In genomic region chr2:152525277-152525838, GRCh38 we compare ENCODE assay signal across 12 cellular contexts.
DNase-seq lines count a peak whose midpoint lies in the region; ATAC-seq, FAIRE-seq and TF ChIP-seq lines count a peak whose summit lies in the region.
"Had no signal": no experiment of that assay in that cellular context is flagged by ENCODE, and none has a peak within 500 bp of the region (broad histone marks: within the 10 kb centered on the region; RNA-seq: fewer than 3 reads in every experiment).

No MANE protein-coding gene starts in this region.

- no peaks in the 10 kb centered on the region for H3K27me3 ChIP-seq in HepG2 (ENCODE audit: control insufficient read depth in 1 of 2, insufficient read depth in 2 of 2, low read length in 2 of 2)

- H3K36me3 ChIP-seq in HepG2 (replicated peaks in 1 of 2; ENCODE audit: control insufficient read depth in 1 of 2, insufficient read depth in 2 of 2, low read length in 2 of 2), result peaks cover 5 to 13% of the 10 kb centered on the region in 2 experiments; a peak in 4 of 5 replicates

- CTCF ChIA-PET in HepG2 (lab: Yijun Ruan, JAX; ENCODE audit: low intra/inter-chr PET ratio, low total read pairs), result no interaction called here
- CTCF ChIA-PET in activated CD4-positive, alpha-beta T cell treated with anti-CD3 and anti-CD28 coated beads for 36 hours (lab: Charles Lee), result interaction anchor here (0.6 to 0.9 kb wide), 2 partner anchors 12 to 401 kb away, joined by 3 read pairs; no protein-coding TSS in a partner anchor

- 98% methylated on average over 6 of the region's 6 CpGs for WGBS in HepG2 (ENCODE audit: low lambda C conversion rate)

- H3K79me2 ChIP-seq in HepG2 (ENCODE audit: insufficient read depth, low read length), result peaks cover 27% of the 10 kb centered on the region
- H3K79me2 ChIP-seq: parathyroid adenoma had no signal

- H3K4me1 Mint-ChIP-seq in chondrocyte (ENCODE audit: low read depth), result peaks cover 51% of the 10 kb centered on the region
- no peaks in the 10 kb centered on the region for H3K4me1 Mint-ChIP-seq in activated CD4-positive, alpha-beta T cell treated with anti-CD3 and anti-CD28 coated beads for 36 hours
- H3K4me1 Mint-ChIP-seq: CD8-positive, alpha-beta memory T cell had no signal

- peak; percentile 64 for ATAC-seq in HepG2
- ATAC-seq in HG02588 (IDR thresholded peaks at IDR 0.05; ENCODE audit: unreplicated experiment), result no peak
- no peak for ATAC-seq in activated CD4-positive, alpha-beta T cell treated with anti-CD3 and anti-CD28 coated beads for 36 hours
- ATAC-seq: activated CD8-positive, alpha-beta memory T cell treated with anti-CD3 and anti-CD28 coated beads, Interleukin-2, amount 10 ng/mL, durations not matched to agents 7 days and 5 days had no signal

- H2AFZ ChIP-seq in HepG2 (ENCODE audit: low read length), result no peak overlapping the region
- H2AFZ ChIP-seq: parathyroid adenoma had no signal

- intact Hi-C loops in HepG2 (cut with micrococcal nuclease; ENCODE audit: unreplicated experiment), result no loop called here
- intact Hi-C loops in activated CD4-positive, alpha-beta T cell treated with anti-CD3 and anti-CD28 coated beads for 36 hours (cut with DNase I, micrococcal nuclease), result no loop called here

- H3K27ac ChIP-seq in HepG2 (ENCODE audit: extremely low read length, insufficient read depth, low read length), result no peak overlapping the region
- H3K27ac ChIP-seq: parathyroid adenoma had no signal

- peak overlapping the region; percentile 70 for H3K27ac Mint-ChIP-seq in chondrocyte (ENCODE audit: unreplicated experiment)
- no peak overlapping the region for H3K27ac Mint-ChIP-seq in activated CD4-positive, alpha-beta T cell treated with anti-CD3 and anti-CD28 coated beads for 36 hours
- H3K27ac Mint-ChIP-seq: activated CD8-positive, alpha-beta memory T cell treated with anti-CD3 and anti-CD28 coated beads, Interleukin-2, amount 10 ng/mL, durations not matched to agents 7 days and 5 days; CD8-positive, alpha-beta memory T cell had no signal

- no peak for FAIRE-seq in HepG2 (lab: Jason Lieb, UNC)
- FAIRE-seq: endometrium had no signal

- no peaks in the 10 kb centered on the region for H3K36me3 Mint-ChIP-seq in chondrocyte (ENCODE audit: low read depth)
- no peaks in the 10 kb centered on the region for H3K36me3 Mint-ChIP-seq in activated CD4-positive, alpha-beta T cell treated with anti-CD3 and anti-CD28 coated beads for 36 hours (ENCODE audit: low read depth)
- H3K36me3 Mint-ChIP-seq: activated CD8-positive, alpha-beta memory T cell treated with anti-CD3 and anti-CD28 coated beads, Interleukin-2, amount 10 ng/mL, durations not matched to agents 7 days and 5 days; CD8-positive, alpha-beta memory T cell had no signal

- H3K4me2 ChIP-seq in HepG2 (ENCODE audit: low read depth, low read length), result no peak overlapping the region

- H3K27me3 Mint-ChIP-seq in chondrocyte (ENCODE audit: low read depth), result no peaks in the 10 kb centered on the region
- H3K27me3 Mint-ChIP-seq in activated CD4-positive, alpha-beta T cell treated with anti-CD3 and anti-CD28 coated beads for 36 hours, result peaks cover 4% of the 10 kb centered on the region

- no peak overlapping the region for H3K4me3 Mint-ChIP-seq in chondrocyte (ENCODE audit: unreplicated experiment)
- H3K4me3 Mint-ChIP-seq in activated CD4-positive, alpha-beta T cell treated with anti-CD3 and anti-CD28 coated beads for 36 hours, result no peak overlapping the region
- H3K4me3 Mint-ChIP-seq: activated CD8-positive, alpha-beta memory T cell treated with anti-CD3 and anti-CD28 coated beads, Interleukin-2, amount 10 ng/mL, durations not matched to agents 7 days and 5 days; CD8-positive, alpha-beta memory T cell had no signal

- H3K9me3 Mint-ChIP-seq in chondrocyte (ENCODE audit: low read depth), result no peaks in the 10 kb centered on the region
- no peaks in the 10 kb centered on the region for H3K9me3 Mint-ChIP-seq in activated CD4-positive, alpha-beta T cell treated with anti-CD3 and anti-CD28 coated beads for 36 hours (ENCODE audit: low read depth)
- H3K9me3 Mint-ChIP-seq: CD8-positive, alpha-beta memory T cell had no signal

- no peak overlapping the region for H3K4me3 ChIP-seq in HepG2 (replicated peaks in 1 of 3; ENCODE audit: insufficient read depth in 1 of 3, low read depth in 2 of 3, low read length in 3 of 3)

- no peak for TF ChIP-seq RAD21 in HepG2 (CRISPR knock-in tag; IDR thresholded peaks at IDR 0.05)

- peaks cover 11% of the 10 kb centered on the region for H3K4me1 ChIP-seq in HepG2 (ENCODE audit: insufficient read depth, low read length)

- POLR2A ChIA-PET in HepG2 (lab: Yijun Ruan, JAX), result no interaction called here
- POLR2A ChIA-PET in activated CD4-positive, alpha-beta T cell treated with anti-CD3 and anti-CD28 coated beads for 36 hours (lab: Charles Lee), result no interaction called here

- TF ChIP-seq POLR2A in HepG2 (IDR thresholded peaks at IDR 0.05; ENCODE audit: insufficient read depth in 1 of 2, low read depth in 2 of 2, low read length in 2 of 2), result no peak

- TF ChIP-seq EP300 in HepG2 (IDR thresholded peaks at IDR 0.05; ENCODE audit: low read depth in 2 of 2, low read length in 2 of 2) (no peak), HepG2 (CRISPR knock-in tag; IDR thresholded peaks at IDR 0.05; ENCODE audit: borderline replicate concordance) (no peak)

- H3K9ac ChIP-seq in HepG2 (ENCODE audit: insufficient read depth, low read depth, low read length), result no peak overlapping the region
- H3K9ac ChIP-seq: parathyroid adenoma had no signal

- no TSS peak for BruUV-seq in HepG2 (replicated peaks; lab: Mats Ljungman, UMichigan)

- DNase-seq in ACHN (peak; percentile 81), LoVo (ENCODE audit: low spot score) (peak; percentile 48), chondrocyte (ENCODE audit: low spot score) (no peak), HepG2 (ENCODE audit: low spot score) (peak; percentile 27), epidermal melanocyte (ENCODE audit: insufficient read length, low spot score) (no peak)
- no peak for DNase-seq in stimulated activated CD4-positive, alpha-beta T cell treated with anti-CD3 and anti-CD28 coated beads, Interleukin-4, amount 100 ng/mL, for 24 hours
- no peak for DNase-seq in activated CD4-positive, alpha-beta T cell treated with anti-CD3 and anti-CD28 coated beads for 36 hours
- DNase-seq: activated CD8-positive, alpha-beta memory T cell treated with anti-CD3 and anti-CD28 coated beads, Interleukin-2, amount 10 ng/mL, durations not matched to agents 7 days and 5 days; CD8-positive, alpha-beta memory T cell had no signal

- in situ Hi-C loops in ACHN (cut with HindIII; ENCODE audit: low pct_ligation_motif_present, low pct_unique_long_range_greater_than_20kb, low sequenced_read_pairs) (no loop called here), HepG2 (cut with HindIII; ENCODE audit: extremely low pct_ligation_motif_present, low pct_unique_long_range_greater_than_20kb) (no loop called here)

- H3K9me3 ChIP-seq in HepG2 (ENCODE audit: low read length), result no peaks in the 10 kb centered on the region

- no peak for TF ChIP-seq CTCF in chondrocyte (IDR thresholded peaks at IDR 0.05)
- TF ChIP-seq CTCF in HepG2 (CRISPR knock-in tag; IDR thresholded peaks at IDR 0.05), result no peak

- H4K20me1 ChIP-seq in HepG2 (ENCODE audit: insufficient read depth, low read length), result no peaks in the 10 kb centered on the region

TF ChIP-seq in HepG2, 621 proteins besides CTCF, POLR2A, EP300 and RAD21:
- TF ChIP-seq FOXO1 (CRISPR knock-in tag; IDR thresholded peaks at IDR 0.05), result no peak
- TF ChIP-seq ZNF644 (CRISPR knock-in tag; IDR thresholded peaks at IDR 0.05; ENCODE audit: low read depth), result 0 out of 2 replicates have a peak, but pooled peaks have one; percentile 35

Comparison
In these comparisons a context has a peak if more than half of its experiments do, and no peak if none do; other contexts are left out.
1. DNase-seq: peak in ACHN (single experiment), LoVo (single experiment) and HepG2 (single experiment); none in chondrocyte (single experiment), stimulated activated CD4-positive, alpha-beta T cell treated with anti-CD3 and anti-CD28 coated beads, Interleukin-4, amount 100 ng/mL, for 24 hours (single experiment), epidermal melanocyte (single experiment) and activated CD4-positive, alpha-beta T cell treated with anti-CD3 and anti-CD28 coated beads for 36 hours (single experiment).